12 cellular contexts compared by ENCODE assay signal in the genomic region with DNA sequence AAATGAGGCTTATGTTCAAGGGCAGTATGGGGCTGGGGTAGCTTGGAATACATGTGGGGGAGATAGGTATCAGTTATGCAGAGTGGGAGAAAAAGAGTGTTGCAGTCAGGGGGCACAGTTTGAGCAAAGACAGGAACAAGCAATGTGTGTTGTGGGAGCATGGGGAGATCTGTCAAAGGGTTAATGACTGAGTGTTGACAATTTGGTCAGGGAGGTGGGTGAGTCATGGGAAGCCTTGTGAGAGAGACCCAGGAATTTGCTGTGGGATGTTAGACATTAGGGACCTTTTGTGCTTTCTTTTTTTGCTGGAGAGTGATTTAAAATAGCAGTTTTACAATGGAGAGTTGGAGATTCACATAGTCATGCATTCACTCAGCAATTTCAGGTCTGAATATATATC.
DNase-seq lines count a peak whose midpoint lies in the region; ATAC-seq and TF ChIP-seq lines count a peak whose summit lies in the region.
"Had no signal": no experiment of that assay in that cellular context is flagged by ENCODE, and none has a peak within 500 bp of the region (broad histone marks: within the 10 kb centered on the region; RNA-seq: fewer than 3 reads in every experiment).

No MANE protein-coding gene starts in this region.

- H3K9me3 Mint-ChIP-seq in type B pancreatic cell: peaks cover 7% of the 10 kb centered on the region

- no peak overlapping the region for H2AFZ ChIP-seq in fibroblast of lung (ENCODE audit: low read length)

- H3K27ac Mint-ChIP-seq in type B pancreatic cell: no peak overlapping the region

- H3K27ac ChIP-seq in fibroblast of lung (ENCODE audit: insufficient read depth, low read length) (no peak overlapping the region), thyroid gland (no peak overlapping the region)

- no peak overlapping the region for H3K4me2 ChIP-seq in fibroblast of lung (ENCODE audit: extremely low read depth, insufficient read depth, low read length)

- in situ Hi-C loops in SK-MEL-5 (cut with HindIII; ENCODE audit: low pct_unique_long_range_greater_than_20kb, low sequenced_read_pairs): no loop called here

- H3K4me3 Mint-ChIP-seq in type B pancreatic cell: no peak overlapping the region

- TF ChIP-seq POLR2A in thyroid gland (IDR thresholded peaks at IDR 0.05): no peak

- no peaks in the 10 kb centered on the region for H3K9me3 ChIP-seq in fibroblast of lung (ENCODE audit: control insufficient read depth, insufficient read depth, low read depth, low read length)
- no peaks in the 10 kb centered on the region for H3K9me3 ChIP-seq in thyroid gland

- no peak for ATAC-seq in GM21723 (IDR thresholded peaks at IDR 0.05; ENCODE audit: unreplicated experiment)

- no peaks in the 10 kb centered on the region for H3K27me3 Mint-ChIP-seq in type B pancreatic cell

- peaks cover 6% of the 10 kb centered on the region for H3K4me1 Mint-ChIP-seq in type B pancreatic cell (ENCODE audit: unreplicated experiment)

- H3K9ac ChIP-seq in fibroblast of lung (ENCODE audit: insufficient read depth, low read length): no peak overlapping the region

- peaks cover 9% of the 10 kb centered on the region for H3K36me3 Mint-ChIP-seq in type B pancreatic cell

- no peaks in the 10 kb centered on the region for H4K20me1 ChIP-seq in fibroblast of lung (ENCODE audit: control insufficient read depth, extremely low read depth, insufficient read depth, low read length)

- H3K79me2 ChIP-seq in fibroblast of lung (ENCODE audit: control insufficient read depth, insufficient read depth, low read length): no peaks in the 10 kb centered on the region

- no peaks in the 10 kb centered on the region for H3K27me3 ChIP-seq in fibroblast of lung (ENCODE audit: control insufficient read depth, insufficient read depth, low read length)
- H3K27me3 ChIP-seq in thyroid gland: no peaks in the 10 kb centered on the region

- intact Hi-C loops in thyroid gland (cut with DNase I): no loop called here

- no peak overlapping the region for H3K4me3 ChIP-seq in fibroblast of lung (replicated peaks in 1 of 4; ENCODE audit: control extremely low read depth in 1 of 4, insufficient read depth in 1 of 4, low read depth in 3 of 4, low read length in 4 of 4)
- H3K4me3 ChIP-seq in thyroid gland (replicated peaks in 1 of 3): no peak overlapping the region
- H3K4me3 ChIP-seq: lung had no signal

- H3K36me3 ChIP-seq in fibroblast of lung (ENCODE audit: control insufficient read depth, insufficient read depth, low read length): no peaks in the 10 kb centered on the region
- H3K36me3 ChIP-seq in thyroid gland: no peaks in the 10 kb centered on the region

- DNase-seq in H4 (ENCODE audit: low spot score) (peak; percentile 57), SK-MEL-5 (ENCODE audit: low read depth, low spot score) (peak; percentile 54), fibroblast of lung (ENCODE audit: low read depth in 2 of 2) (peak; percentile 74 to 85), renal cortical epithelial cell (ENCODE audit: low read depth) (peak; percentile 90), type B pancreatic cell (ENCODE audit: extremely low spot score, unreplicated experiment) (no peak), thyroid gland (no peak), NCI-H2171 treated with DMSO at 0.1 percent for 48 hours (lab: John Stamatoyannopoulos, UW) (no peak)
- DNase-seq: activated CD8-positive, alpha-beta memory T cell treated with anti-CD3 and anti-CD28 coated beads, Interleukin-2, amount 50 U/mL, for 4 hours; aorta; NCI-H1694 had no signal

- H3K4me1 ChIP-seq in fibroblast of lung (ENCODE audit: control insufficient read depth, extremely low read depth, insufficient read depth, low read length) (peaks cover 6% of the 10 kb centered on the region), thyroid gland (no peaks in the 10 kb centered on the region)

- TF ChIP-seq CTCF in fibroblast of lung (conservative IDR thresholded peaks at IDR 0.05 in 1 of 2, IDR thresholded peaks at IDR 0.05 in 1 of 2; ENCODE audit: low read depth in 1 of 2, low read length in 2 of 2) (no peak), type B pancreatic cell (conservative IDR thresholded peaks at IDR 0.05) (no peak), thyroid gland (IDR thresholded peaks at IDR 0.05) (no peak)

Comparison
In these comparisons a context has a peak if more than half of its experiments do, and no peak if none do; other contexts are left out.
1. DNase-seq: peak in H4 (single experiment), SK-MEL-5 (single experiment), fibroblast of lung (2 of 2) and renal cortical epithelial cell (single experiment); none in type B pancreatic cell (single experiment), thyroid gland (0 of 2) and NCI-H2171 treated with DMSO at 0.1 percent for 48 hours (single experiment).